17 cellular contexts compared by ENCODE assay signal in the genomic region with DNA sequence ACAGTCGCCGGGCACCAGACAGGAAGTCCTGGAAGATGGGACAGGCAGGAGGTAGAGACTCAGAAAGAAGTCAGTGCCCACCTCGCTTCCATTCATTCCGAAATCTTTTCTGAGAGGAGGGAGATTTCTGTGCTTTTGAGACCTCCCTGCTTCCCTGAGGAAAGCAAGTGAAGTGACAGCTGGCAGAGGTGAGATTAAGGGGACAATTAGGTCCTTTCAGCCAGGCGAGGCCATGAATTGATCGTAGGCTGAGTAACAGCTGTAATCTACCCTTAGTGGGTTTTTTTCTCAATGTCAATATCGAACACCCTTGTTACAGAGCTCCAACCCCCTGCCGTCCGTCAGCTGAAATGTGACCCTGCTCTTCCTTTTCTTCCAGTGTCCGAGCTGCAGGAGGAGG.
A peak's percentile ranks its signal among the peaks of the same experiment; 100 is the strongest.
DNase-seq lines count a peak whose midpoint lies in the region; ATAC-seq and TF ChIP-seq lines count a peak whose summit lies in the region.
"Had no signal": no experiment of that assay in that cellular context is flagged by ENCODE, and none has a peak within 500 bp of the region (broad histone marks: within the 10 kb centered on the region; RNA-seq: fewer than 3 reads in every experiment).

No MANE protein-coding gene starts in this region.

- TF ChIP-seq POLR2A in breast epithelium (IDR thresholded peaks at IDR 0.05) (no peak), gastroesophageal sphincter (IDR thresholded peaks at IDR 0.05) (no peak), uterus (IDR thresholded peaks at IDR 0.05) (no peak)

- H3K9ac ChIP-seq in mammary epithelial cell (ENCODE audit: insufficient read depth, low read length): no peak overlapping the region
- H3K9ac ChIP-seq: BLaER1 treated with 17β-estradiol and CSF1 and Interleukin-3, amounts not matched to agents 10 nM and 100 nM had no signal

- H3K36me3 ChIP-seq in breast epithelium (no peaks in the 10 kb centered on the region), mammary epithelial cell (ENCODE audit: insufficient read depth, low read length) (peaks cover 7% of the 10 kb centered on the region), gastroesophageal sphincter (peaks cover 0 to 49% of the 10 kb centered on the region in 2 donors), uterus (no peaks in the 10 kb centered on the region)
- H3K36me3 ChIP-seq: BLaER1 treated with 17β-estradiol and CSF1 and Interleukin-3, amounts not matched to agents 10 nM and 100 nM; HAP-1 had no signal

- H3K4me2 ChIP-seq in mammary epithelial cell (ENCODE audit: insufficient read depth, low read depth, low read length): no peak overlapping the region

- intact Hi-C loops in breast epithelium (cut with DNase I; ENCODE audit: low total_unique reads) (no loop called here), mammary epithelial cell (cut with micrococcal nuclease) (no loop called here), uterus (cut with DNase I; ENCODE audit: low total_unique reads) (no loop called here)

- H3K4me1 ChIP-seq in breast epithelium (peaks cover 8 to 10% of the 10 kb centered on the region in 2 donors), mammary epithelial cell (ENCODE audit: insufficient read depth, low read length) (peaks cover 9% of the 10 kb centered on the region), gastroesophageal sphincter (peaks cover 16 to 63% (median 20%) of the 10 kb centered on the region in 3 donors), uterus (peaks cover 1 to 4% of the 10 kb centered on the region in 2 donors)

- 93% methylated on average over 9 of the region's 10 CpGs for WGBS in mammary epithelial cell (ENCODE audit: low coverage, missing lambda C conversion rate)
- 77 to 88% methylated on average over 10 of the region's 10 CpGs for WGBS in gastroesophageal sphincter (ENCODE audit: low coverage in 1 of 2), 2 donors

- no peaks in the 10 kb centered on the region for H3K27me3 ChIP-seq in breast epithelium
- H3K27me3 ChIP-seq in mammary epithelial cell (ENCODE audit: insufficient read depth, low read length): no peaks in the 10 kb centered on the region
- no peaks in the 10 kb centered on the region for H3K27me3 ChIP-seq in gastroesophageal sphincter
- no peaks in the 10 kb centered on the region for H3K27me3 ChIP-seq in uterus
- H3K27me3 ChIP-seq: BLaER1 treated with 17β-estradiol and CSF1 and Interleukin-3, amounts not matched to agents 10 nM and 100 nM had no signal

- H2AFZ ChIP-seq in mammary epithelial cell (ENCODE audit: low read depth, low read length): no peak overlapping the region

- H3K9me3 ChIP-seq in breast epithelium (no peaks in the 10 kb centered on the region), mammary epithelial cell (replicated peaks; ENCODE audit: insufficient read depth, low read length) (no peaks in the 10 kb centered on the region), gastroesophageal sphincter (no peaks in the 10 kb centered on the region), uterus (no peaks in the 10 kb centered on the region)
- H3K9me3 ChIP-seq: BLaER1 treated with 17β-estradiol and CSF1 and Interleukin-3, amounts not matched to agents 10 nM and 100 nM; HAP-1 had no signal

- TF ChIP-seq CTCF in breast epithelium (IDR thresholded peaks at IDR 0.05): no peak
- TF ChIP-seq CTCF in mammary epithelial cell (conservative IDR thresholded peaks at IDR 0.05 in 1 of 2, IDR thresholded peaks at IDR 0.05 in 1 of 2; ENCODE audit: extremely low read depth in 1 of 2, insufficient read depth in 1 of 2, low read depth in 1 of 2, low read length in 2 of 2): no peak
- no peak for TF ChIP-seq CTCF in gastroesophageal sphincter (IDR thresholded peaks at IDR 0.05)
- no peak for TF ChIP-seq CTCF in osteocyte (IDR thresholded peaks at IDR 0.05)
- no peak for TF ChIP-seq CTCF in uterus (IDR thresholded peaks at IDR 0.05)

- peaks cover 33% of the 10 kb centered on the region for H3K36me3 Mint-ChIP-seq in osteocyte (ENCODE audit: unreplicated experiment)
- H3K36me3 Mint-ChIP-seq: IgD-negative memory B cell had no signal

- in situ Hi-C loops in mammary epithelial cell (cut with MboI; ENCODE audit: low sequenced_read_pairs in 2 of 2): no loop called here
- in situ Hi-C loops in ACHN (cut with HindIII; ENCODE audit: low pct_ligation_motif_present, low pct_unique_long_range_greater_than_20kb, low sequenced_read_pairs): no loop called here

- peaks cover 46% of the 10 kb centered on the region for H3K4me1 Mint-ChIP-seq in osteocyte (ENCODE audit: unreplicated experiment)
- H3K4me1 Mint-ChIP-seq: IgD-negative memory B cell had no signal

- ATAC-seq in gastroesophageal sphincter: no peak
- ATAC-seq: Right ventricle myocardium inferior had no signal

- H3K4me3 Mint-ChIP-seq in osteocyte (ENCODE audit: unreplicated experiment): no peak overlapping the region
- H3K4me3 Mint-ChIP-seq: IgD-negative memory B cell had no signal

- dilution Hi-C loops in mammary epithelial cell (cut with HindIII; ENCODE audit: low sequenced_read_pairs): no loop called here

- CTCF ChIA-PET in mammary epithelial cell (lab: Charles Lee; ENCODE audit: low non-redundant PET): no interaction called here

- H3K27ac Mint-ChIP-seq in osteocyte (ENCODE audit: unreplicated experiment): peak overlapping the region; percentile 72
- H3K27ac Mint-ChIP-seq: IgD-negative memory B cell had no signal

- no peaks in the 10 kb centered on the region for H4K20me1 ChIP-seq in mammary epithelial cell (ENCODE audit: insufficient read depth, low read length)
- H4K20me1 ChIP-seq: BLaER1 treated with 17β-estradiol and CSF1 and Interleukin-3, amounts not matched to agents 10 nM and 100 nM had no signal

- H3K27ac ChIP-seq in breast epithelium: peak overlapping the region; percentile 69 to 71
- H3K27ac ChIP-seq in mammary epithelial cell (ENCODE audit: insufficient read depth, low read depth, low read length): no peak overlapping the region
- H3K27ac ChIP-seq in gastroesophageal sphincter: peak overlapping the region in 3 of 4 donors; percentile 25 to 82 (median 76)
- H3K27ac ChIP-seq in uterus: peak overlapping the region; percentile 18 to 50
- H3K27ac ChIP-seq: BLaER1 treated with 17β-estradiol and CSF1 and Interleukin-3, amounts not matched to agents 10 nM and 100 nM had no signal

- no peak for DNase-seq in breast epithelium (ENCODE audit: low spot score in 2 of 2)
- DNase-seq in mammary epithelial cell: no peak
- DNase-seq in osteocyte (ENCODE audit: extremely low spot score, unreplicated experiment): no peak
- DNase-seq in uterus: no peak
- no peak for DNase-seq in DMS53 treated with DMSO at 0.1 percent for 48 hours (lab: John Stamatoyannopoulos, UW; ENCODE audit: unreplicated experiment)
- DNase-seq in ACHN: no peak
- DNase-seq in H4 (ENCODE audit: low spot score): no peak
- DNase-seq: 8988T, NCI-H1417 treated with DMSO at 0.1 percent for 48 hours, NCI-H2081, NCI-H345, NCI-H748 treated with DMSO at 0.1 percent for 48 hours had no signal

- no peaks in the 10 kb centered on the region for H3K9me3 Mint-ChIP-seq in osteocyte (ENCODE audit: unreplicated experiment)

- no peak for TF ChIP-seq EP300 in gastroesophageal sphincter (IDR thresholded peaks at IDR 0.05)

- peaks cover 29% of the 10 kb centered on the region for H3K79me2 ChIP-seq in mammary epithelial cell (ENCODE audit: insufficient read depth, low read length)

- no TSS peak for BruUV-seq in mammary epithelial cell (replicated peaks; lab: Mats Ljungman, UMichigan)

- no peak overlapping the region for H3K4me3 ChIP-seq in breast epithelium
- no peak overlapping the region for H3K4me3 ChIP-seq in mammary epithelial cell (replicated peaks in 1 of 3; ENCODE audit: insufficient read depth in 1 of 3, low read depth in 2 of 3, low read length in 3 of 3)
- H3K4me3 ChIP-seq in gastroesophageal sphincter: no peak overlapping the region
- H3K4me3 ChIP-seq in uterus: no peak overlapping the region
- H3K4me3 ChIP-seq: BLaER1 treated with 17β-estradiol and CSF1 and Interleukin-3, amounts not matched to agents 10 nM and 100 nM; HAP-1 had no signal

- H3K27me3 Mint-ChIP-seq in osteocyte (ENCODE audit: unreplicated experiment): no peaks in the 10 kb centered on the region
